8 cellular contexts compared by ENCODE assay signal in genomic region chr2:130342020-130342532, GRCh38. TPM values are rescaled to one million over a fixed set of nuclear protein-coding genes. Genes with fewer than 3 reads are reported as not detected.
DNase-seq lines count a peak whose midpoint lies in the region; ATAC-seq and TF ChIP-seq lines count a peak whose summit lies in the region.

No MANE protein-coding gene starts in this region.

- peak overlapping the region; percentile 99 for H3K27ac Mint-ChIP-seq in activated naive CD8-positive, alpha-beta T cell
- H3K27ac Mint-ChIP-seq in glutamatergic neuron (ENCODE audit: unreplicated experiment) (peak overlapping the region; percentile 99), osteocyte (ENCODE audit: unreplicated experiment) (peak overlapping the region; percentile 100)

- H3K4me1 ChIP-seq in thymus (ENCODE audit: control insufficient read depth, insufficient read depth, low read length), result peaks cover 8% of the 10 kb centered on the region

- H3K4me3 Mint-ChIP-seq in activated naive CD8-positive, alpha-beta T cell, result peak overlapping the region; percentile 100
- H3K4me3 Mint-ChIP-seq in glutamatergic neuron (ENCODE audit: unreplicated experiment) (peak overlapping the region; percentile 100), osteocyte (ENCODE audit: unreplicated experiment) (peak overlapping the region; percentile 100)

- peak overlapping the region; percentile 93 for H3K27ac ChIP-seq in thymus (ENCODE audit: low read depth)

- peaks cover 46% of the 10 kb centered on the region for H3K36me3 ChIP-seq in thymus (ENCODE audit: control insufficient read depth, insufficient read depth)

- under 1% methylated on average over 24 of the region's 24 CpGs for WGBS in thymus

- no peaks in the 10 kb centered on the region for H3K9me3 Mint-ChIP-seq in activated naive CD8-positive, alpha-beta T cell (ENCODE audit: low read depth)
- H3K9me3 Mint-ChIP-seq in glutamatergic neuron (ENCODE audit: unreplicated experiment) (peaks cover 19% of the 10 kb centered on the region), osteocyte (ENCODE audit: unreplicated experiment) (no peaks in the 10 kb centered on the region)

- TF ChIP-seq CTCF in GM10266 (IDR thresholded peaks at IDR 0.05; ENCODE audit: control insufficient read depth, insufficient read depth, low read depth, missing control alignments) (no peak), glutamatergic neuron (IDR thresholded peaks at IDR 0.05; ENCODE audit: partially characterized antibody, unreplicated experiment) (no peak), osteocyte (IDR thresholded peaks at IDR 0.05) (no peak)

- no peaks in the 10 kb centered on the region for H3K9me3 ChIP-seq in thymus (ENCODE audit: control insufficient read depth)

- H3K4me3 ChIP-seq in thymus (ENCODE audit: low read length), result peak overlapping the region; percentile 76

- no peaks in the 10 kb centered on the region for H3K27me3 Mint-ChIP-seq in activated naive CD8-positive, alpha-beta T cell
- H3K27me3 Mint-ChIP-seq in glutamatergic neuron (ENCODE audit: unreplicated experiment) (peaks cover 12% of the 10 kb centered on the region), osteocyte (ENCODE audit: unreplicated experiment) (no peaks in the 10 kb centered on the region)

- H3K27me3 ChIP-seq in thymus (ENCODE audit: control insufficient read depth, insufficient read depth), result no peaks in the 10 kb centered on the region

- peaks cover 32% of the 10 kb centered on the region for H3K4me1 Mint-ChIP-seq in activated naive CD8-positive, alpha-beta T cell (ENCODE audit: low read depth)
- H3K4me1 Mint-ChIP-seq in glutamatergic neuron (ENCODE audit: low read depth, unreplicated experiment) (peaks cover 14% of the 10 kb centered on the region), osteocyte (ENCODE audit: unreplicated experiment) (peaks cover 33% of the 10 kb centered on the region)

- peak; percentile 72 for ATAC-seq in HG02623 (IDR thresholded peaks at IDR 0.05; ENCODE audit: unreplicated experiment)
- peak; percentile 86 for ATAC-seq in SK-N-SH treated with all-trans-retinoic acid at 6 μM for 48 hours

- H3K36me3 Mint-ChIP-seq in activated naive CD8-positive, alpha-beta T cell, result peaks cover 16% of the 10 kb centered on the region
- peaks cover 10% of the 10 kb centered on the region for H3K36me3 Mint-ChIP-seq in glutamatergic neuron (ENCODE audit: unreplicated experiment)
- H3K36me3 Mint-ChIP-seq in osteocyte (ENCODE audit: unreplicated experiment), result peaks cover 30% of the 10 kb centered on the region

- DNase-seq in GM10266 (ENCODE audit: extremely low spot score), result peak; percentile 91
- peak; percentile 88 for DNase-seq in NCI-H1092 treated with DMSO at 0.1 percent for 48 hours (lab: John Stamatoyannopoulos, UW)
- DNase-seq in glutamatergic neuron, result peak; percentile 85
- peak; percentile 95 for DNase-seq in osteocyte (ENCODE audit: extremely low spot score, unreplicated experiment)

TF ChIP-seq in SK-N-SH treated with all-trans-retinoic acid at 6 μM for 48 hours, 23 proteins besides CTCF, POLR2A, EP300 and RAD21:
- TF ChIP-seq ZFP3 (CRISPR knock-in tag; IDR thresholded peaks at IDR 0.05) (no peak), OSR1 (CRISPR knock-in tag; IDR thresholded peaks at IDR 0.05) (no peak)
TF ChIP-seq in SK-N-SH treated with all-trans-retinoic acid at 6 μM for 48 hours: peak in this region for 0.

RNA-seq across cellular contexts. Expression of gene IMP4, which starts 0.6 kb away (rescaled TPM):
- total RNA-seq in glutamatergic neuron (ENCODE audit: unreplicated experiment), result 48.3 TPM
- total RNA-seq in osteocyte, result 46.4 and 48.5 TPM in 2 replicates
- 47.4 TPM for polyA plus RNA-seq in thymus

RNA-seq across cellular contexts. Expression of gene PTPN18, which starts 13.8 kb away (rescaled TPM):
- 78.5 TPM for total RNA-seq in glutamatergic neuron (ENCODE audit: unreplicated experiment)
- 30.2 and 31.5 TPM in 2 replicates for total RNA-seq in osteocyte
- 29.3 TPM for polyA plus RNA-seq in thymus

Comparison
In these comparisons a context has a peak if more than half of its experiments do, and no peak if none do; other contexts are left out.
1. Peak in every context shown above with its lines: DNase-seq, ATAC-seq, H3K4me3 ChIP-seq and H3K27ac ChIP-seq.